In genomic region chr7:66654275-66655112, GRCh38 we compare ENCODE assay signal across 1 cellular context.
TF ChIP-seq lines count a peak whose summit lies in the region.

No MANE protein-coding gene starts in this region.

TF ChIP-seq in HEK293, 187 proteins besides CTCF, POLR2A, EP300 and RAD21 (continued from another document and continues in another):
- TF ChIP-seq ZBTB44 (tag by site-specific recombination; IDR thresholded peaks at IDR 0.05) (no peak), ZNF600 (tag by site-specific recombination; IDR thresholded peaks at IDR 0.05) (peak; percentile 50; the same call in 1 of the 2 replicates), KLF17 (tag by site-specific recombination; IDR thresholded peaks at IDR 0.05) (0 out of 2 replicates have a peak, but pooled peaks have one; percentile 31), EGR2 (tag by site-specific recombination; IDR thresholded peaks at IDR 0.05; ENCODE audit: low read depth) (peak; percentile 39), KLF9 (tag by site-specific recombination; IDR thresholded peaks at IDR 0.05; ENCODE audit: low read depth) (peak; percentile 96), ELK4 (IDR thresholded peaks at IDR 0.05; ENCODE audit: borderline replicate concordance, low read depth, low read length) (no peak), AEBP2 (tag by site-specific recombination; IDR thresholded peaks at IDR 0.05; ENCODE audit: borderline replicate concordance) (no peak), ZIC2 (tag by site-specific recombination; IDR thresholded peaks at IDR 0.05) (peak; percentile 74), ZNF843 (tag by site-specific recombination; IDR thresholded peaks at IDR 0.05) (peak; percentile 29; the same call in 1 of the 2 replicates), ZNF585B (tag by site-specific recombination; IDR thresholded peaks at IDR 0.05) (no peak), YY2 (tag by site-specific recombination; IDR thresholded peaks at IDR 0.05) (no peak), ZNF660 (tag by site-specific recombination; IDR thresholded peaks at IDR 0.05) (peak; percentile 54; the same call in 1 of the 2 replicates), ZBTB7A (tag by site-specific recombination; IDR thresholded peaks at IDR 0.05; ENCODE audit: low read depth) (no peak), ZNF2 (tag by site-specific recombination; IDR thresholded peaks at IDR 0.05) (peak; percentile 74), ZNF10 (tag by site-specific recombination; IDR thresholded peaks at IDR 0.05) (no peak; the same call in 1 of the 2 replicates), ZBTB11 (tag by site-specific recombination; conservative IDR thresholded peaks at IDR 0.05; ENCODE audit: low read depth) (peak; percentile 95), ZNF596 (tag by site-specific recombination; IDR thresholded peaks at IDR 0.05) (0 out of 2 replicates have a peak, but pooled peaks have one; percentile 8), ZBTB26 (tag by site-specific recombination; optimal IDR thresholded peaks at IDR 0.05) (peak; percentile 91), GLIS1 (tag by site-specific recombination; IDR thresholded peaks at IDR 0.05) (peak; percentile 16; the same call in 1 of the 2 replicates), ZBTB48 (tag by site-specific recombination; IDR thresholded peaks at IDR 0.05) (peak; percentile 22; the same call in 1 of the 2 replicates), WT1 (tag by site-specific recombination; IDR thresholded peaks at IDR 0.05) (peak; percentile 28; the same call in 1 of the 2 replicates), ZNF701 (tag by site-specific recombination; IDR thresholded peaks at IDR 0.05) (no peak), ZNF501 (tag by site-specific recombination; IDR thresholded peaks at IDR 0.05) (peak; percentile 14), ZBTB20 (tag by site-specific recombination; IDR thresholded peaks at IDR 0.05) (peak; percentile 79), SP2 (tag by site-specific recombination; IDR thresholded peaks at IDR 0.05) (peak; percentile 90), REST (tag by site-specific recombination; IDR thresholded peaks at IDR 0.05) (peak; percentile 8; the same call in 1 of the 2 replicates), PATZ1 (tag by site-specific recombination; IDR thresholded peaks at IDR 0.05) (peak; percentile 66), PBX3 (CRISPR knock-in tag; IDR thresholded peaks at IDR 0.05) (peak; percentile 84; the same call in 1 of the 2 replicates), ZBTB8A (tag by site-specific recombination; IDR thresholded peaks at IDR 0.05) (peak; percentile 100), ZNF121 (tag by site-specific recombination; IDR thresholded peaks at IDR 0.05) (no peak), KLF16 (tag by site-specific recombination; IDR thresholded peaks at IDR 0.05) (peak; percentile 83; the same call in 1 of the 2 replicates), KLF8 (tag by site-specific recombination; IDR thresholded peaks at IDR 0.05) (peak; percentile 90), ZNF248 (tag by site-specific recombination; IDR thresholded peaks at IDR 0.05) (no peak), ZNF335 (tag by site-specific recombination; conservative IDR thresholded peaks at IDR 0.05) (peak; percentile 73), ZFHX2 (tag by site-specific recombination; conservative IDR thresholded peaks at IDR 0.05) (peak; percentile 86), ZBTB21 (tag by site-specific recombination; IDR thresholded peaks at IDR 0.05) (peak; percentile 98), KLF1 (tag by site-specific recombination; IDR thresholded peaks at IDR 0.05) (peak; percentile 53; the same call in 1 of the 2 replicates), KLF10 (tag by site-specific recombination; IDR thresholded peaks at IDR 0.05) (peak; percentile 99), ZNF398 (tag by site-specific recombination; IDR thresholded peaks at IDR 0.05) (peak; percentile 53; the same call in 1 of the 2 replicates), IKZF3 (tag by site-specific recombination; IDR thresholded peaks at IDR 0.05) (0 out of 2 replicates have a peak, but pooled peaks have one; percentile 47), ZNF544 (tag by site-specific recombination; IDR thresholded peaks at IDR 0.05) (no peak), ZNF114 (tag by site-specific recombination; IDR thresholded peaks at IDR 0.05) (no peak), ZXDB (tag by site-specific recombination; IDR thresholded peaks at IDR 0.05) (peak; percentile 84), ZNF19 (tag by site-specific recombination; IDR thresholded peaks at IDR 0.05; ENCODE audit: low read depth) (no peak), ZEB2 (tag by site-specific recombination; IDR thresholded peaks at IDR 0.05) (peak; percentile 52; the same call in 1 of the 2 replicates)
